Comparison of ENCODE assay signal across 18 cellular contexts in the genomic region with DNA sequence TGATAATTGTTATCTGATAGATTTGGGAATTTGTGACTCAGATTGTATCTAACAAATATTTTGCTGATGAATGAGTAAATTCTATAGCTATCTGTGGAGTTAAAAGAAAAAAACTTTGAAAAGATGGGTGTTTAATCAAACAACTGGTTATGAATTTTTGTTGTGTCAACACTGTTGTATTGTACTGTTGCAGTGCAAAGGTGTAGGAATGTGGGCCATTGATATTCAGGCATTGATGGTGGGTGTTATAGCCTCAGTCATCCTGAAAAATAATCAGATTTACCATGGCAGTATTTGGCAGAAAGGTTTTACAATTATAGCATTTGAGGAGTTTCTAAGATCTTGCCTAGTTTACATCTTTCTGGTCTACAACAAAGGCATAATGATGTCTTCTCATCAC. TPM values are rescaled to one million over a fixed set of nuclear protein-coding genes. Genes with fewer than 3 reads are reported as not detected.
DNase-seq lines count a peak whose midpoint lies in the region; FAIRE-seq and TF ChIP-seq lines count a peak whose summit lies in the region.
"Had no signal": no experiment of that assay in that cellular context is flagged by ENCODE, and none has a peak within 500 bp of the region (broad histone marks: within the 10 kb centered on the region; RNA-seq: fewer than 3 reads in every experiment).

No MANE protein-coding gene starts in this region.

- TF ChIP-seq POLR2A in GM12891 (IDR thresholded peaks at IDR 0.05; ENCODE audit: low read depth, low read length), result no peak

- no peak overlapping the region for H3K9ac ChIP-seq in SK-N-MC (ENCODE audit: insufficient read length)

- H3K4me1 ChIP-seq in osteoblast (ENCODE audit: insufficient read depth, low read length), result peaks cover 30% of the 10 kb centered on the region

- H2AFZ ChIP-seq in osteoblast (ENCODE audit: low read length), result no peak overlapping the region

- H3K27me3 ChIP-seq in osteoblast (ENCODE audit: insufficient read depth, low read length), result no peaks in the 10 kb centered on the region
- H3K27me3 ChIP-seq: SJSA1 had no signal

- peak; percentile 16 for FAIRE-seq in GM12891 (lab: Jason Lieb, UNC)
- FAIRE-seq: GM19239, H54 had no signal

- no peaks in the 10 kb centered on the region for H4K20me1 ChIP-seq in osteoblast (ENCODE audit: insufficient read depth, low read length)

- H3K79me2 ChIP-seq in osteoblast (ENCODE audit: insufficient read depth, low read length), result peaks cover 42% of the 10 kb centered on the region

- H3K4me3 ChIP-seq in SK-N-MC, result no peak overlapping the region
- H3K4me3 ChIP-seq in osteoblast (ENCODE audit: insufficient read depth, low read length), result no peak overlapping the region
- H3K4me3 ChIP-seq: SJSA1 had no signal

- TF ChIP-seq CTCF in osteoblast (IDR thresholded peaks at IDR 0.05; ENCODE audit: extremely low read depth, low read depth, low read length) (no peak), GM13976 (IDR thresholded peaks at IDR 0.05; ENCODE audit: borderline replicate concordance, control extremely low read depth, extremely low read depth, insufficient read depth, missing control alignments) (no peak)

- H3K27ac ChIP-seq in SK-N-MC (0 out of 2 replicates have a peak overlapping the region, but pooled peaks have one; percentile 15), osteoblast (ENCODE audit: low read depth, low read length) (peak overlapping the region; percentile 14)
- H3K27ac ChIP-seq: SJSA1 had no signal

- H3K9me3 ChIP-seq in SK-N-MC (ENCODE audit: low read depth, low read length) (no peaks in the 10 kb centered on the region), osteoblast (ENCODE audit: low read depth, low read length) (no peaks in the 10 kb centered on the region)
- H3K9me3 ChIP-seq: SJSA1 had no signal

- no peaks in the 10 kb centered on the region for H3K36me3 ChIP-seq in SK-N-MC (ENCODE audit: insufficient read depth, low read length)
- H3K36me3 ChIP-seq in osteoblast (ENCODE audit: insufficient read depth, low read length), result peaks cover 3% of the 10 kb centered on the region

- in situ Hi-C loops in GM13976 (cut with MboI; ENCODE audit: low sequenced_read_pairs, unreplicated experiment), result no loop called here

- no peak overlapping the region for H3K4me2 ChIP-seq in osteoblast (ENCODE audit: insufficient read depth, low read length)

- no peak for DNase-seq in GM12891 (ENCODE audit: insufficient read length, low spot score)
- no peak for DNase-seq in SK-N-MC (ENCODE audit: low read depth, low spot score)
- DNase-seq in osteoblast (ENCODE audit: insufficient read length, low spot score, missing footprints), result no peak
- DNase-seq in DMS153 treated with DMSO at 0.1 percent for 48 hours (lab: John Stamatoyannopoulos, UW; ENCODE audit: unreplicated experiment), result no peak
- DNase-seq in NCI-H345 treated with DMSO at 0.1 percent for 48 hours (lab: John Stamatoyannopoulos, UW; ENCODE audit: unreplicated experiment), result no peak
- no peak for DNase-seq in DMS53 (lab: John Stamatoyannopoulos, UW)
- DNase-seq in GM13976 (ENCODE audit: low spot score), result no peak
- DNase-seq: DMS 273 treated with DMSO at 0.1 percent for 48 hours, KBM-7, MV-4-11, NCI-H1417, NCI-H187 treated with DMSO at 0.1 percent for 48 hours, NCI-H345, NCI-H774, SW 1271 had no signal

TF ChIP-seq in GM12891, 5 proteins besides CTCF, POLR2A, EP300 and RAD21:
- no peak for TF ChIP-seq TAF1 (IDR thresholded peaks at IDR 0.05; ENCODE audit: low read depth, low read length)
- no peak for TF ChIP-seq SPI1 (IDR thresholded peaks at IDR 0.05; ENCODE audit: low read depth, low read length)

RNA-seq across cellular contexts. Expression of a gene that starts 15.4 kb away (rescaled TPM):
- 37.6 TPM for polyA plus RNA-seq in GM12891 (2012; ENCODE audit: low read depth, missing spikeins)
- 141 and 150 TPM in 2 replicates for total RNA-seq in osteoblast
